In the genomic region with DNA sequence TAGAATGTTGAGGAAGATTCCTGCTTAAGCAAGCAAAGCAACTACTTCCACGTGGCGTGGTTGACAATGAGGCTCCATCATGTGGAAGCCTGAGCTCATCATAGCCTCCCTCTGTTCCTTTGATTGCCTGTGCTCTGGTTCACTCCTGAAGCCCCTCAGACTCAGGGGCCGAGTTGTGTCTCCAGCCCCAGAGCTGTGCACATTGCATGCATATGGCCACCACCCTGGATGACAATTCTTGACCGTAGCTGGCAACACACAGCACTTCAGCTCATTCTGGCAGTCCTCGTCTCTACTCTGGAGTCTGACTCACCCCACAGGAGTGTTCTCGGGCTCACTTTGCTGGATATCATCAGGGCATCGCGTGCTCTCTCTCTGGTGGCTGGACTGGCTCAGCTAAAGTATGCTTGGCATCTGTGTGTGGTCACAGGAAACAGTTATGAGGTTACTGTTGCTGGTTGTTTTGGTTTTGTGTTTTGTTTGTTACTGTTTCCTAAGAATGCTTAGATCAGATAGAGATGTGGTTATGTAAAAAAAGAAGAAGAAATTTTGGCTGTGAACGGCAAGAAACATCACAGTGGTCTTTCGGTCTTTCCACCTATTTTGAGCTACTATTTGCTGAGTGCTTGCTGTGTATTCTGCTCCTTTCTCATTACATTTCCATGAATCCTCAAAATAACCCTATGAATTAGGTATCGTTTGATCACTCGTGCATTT, we compare ENCODE assay signal across 10 cellular contexts. TPM values are rescaled to one million over a fixed set of nuclear protein-coding genes. Genes with fewer than 3 reads are reported as not detected.
A peak's percentile ranks its signal among the peaks of the same experiment; 100 is the strongest.
DNase-seq lines count a peak whose midpoint lies in the region; TF ChIP-seq lines count a peak whose summit lies in the region.
"Had no signal": no experiment of that assay in that cellular context is flagged by ENCODE, and none has a peak within 500 bp of the region (broad histone marks: within the 10 kb centered on the region; RNA-seq: fewer than 3 reads in every experiment).

No MANE protein-coding gene starts in this region.

- H3K4me1 ChIP-seq in BLaER1 (peaks cover 30% of the 10 kb centered on the region), mesodermal cell (ENCODE audit: control insufficient read depth, insufficient read depth, low read length, poor library complexity, severe bottlenecking) (peaks cover 51% of the 10 kb centered on the region), A673 (ENCODE audit: insufficient read depth, low read length, poor library complexity, severe bottlenecking) (no peaks in the 10 kb centered on the region)

- BruUV-seq in A673 (replicated peaks; lab: Mats Ljungman, UMichigan), result no TSS peak

- POLR2A ChIA-PET in A673 (lab: Charles Lee; ENCODE audit: low non-redundant PET), result no interaction called here

- H3K4me2 ChIP-seq in BLaER1, result peak overlapping the region; percentile 41

- intact Hi-C loops in A673 (cut with micrococcal nuclease; ENCODE audit: unreplicated experiment), result no loop called here

- H3K27me3 ChIP-seq in BLaER1 (no peaks in the 10 kb centered on the region), A673 (replicated peaks; ENCODE audit: insufficient read depth, low read depth, low read length, poor library complexity) (no peaks in the 10 kb centered on the region)

- no peak overlapping the region for H3K9ac ChIP-seq in BLaER1

- H3K36me3 ChIP-seq in BLaER1 (no peaks in the 10 kb centered on the region), mesodermal cell (ENCODE audit: control insufficient read depth, insufficient read depth, low read length) (no peaks in the 10 kb centered on the region), A673 (ENCODE audit: insufficient read depth, low read length, poor library complexity, severe bottlenecking) (no peaks in the 10 kb centered on the region)

- CTCF ChIA-PET in A673 (lab: Charles Lee), result no interaction called here

- no peak overlapping the region for H3K27ac ChIP-seq in BLaER1
- peak overlapping the region; percentile 92 for H3K27ac ChIP-seq in mesodermal cell (ENCODE audit: low read depth, low read length, severe bottlenecking)
- no peak overlapping the region for H3K27ac ChIP-seq in A673 (ENCODE audit: low read depth, low read length, poor library complexity, severe bottlenecking)

- TF ChIP-seq CTCF in choroid plexus epithelial cell (conservative IDR thresholded peaks at IDR 0.05; ENCODE audit: low read depth, low read length) (no peak), A673 (conservative IDR thresholded peaks at IDR 0.05; ENCODE audit: low read depth, low read length) (no peak)

- H3K9me3 ChIP-seq in BLaER1 (no peaks in the 10 kb centered on the region), mesodermal cell (ENCODE audit: control insufficient read depth, low read length) (no peaks in the 10 kb centered on the region), A673 (ENCODE audit: low read depth, low read length, poor library complexity, severe bottlenecking) (no peaks in the 10 kb centered on the region)

- H4K20me1 ChIP-seq in BLaER1, result no peaks in the 10 kb centered on the region

- 81 to 84% methylated on average over 10 to 12 of the region's 12 CpGs for WGBS in mesodermal cell (ENCODE audit: insufficient coverage in 2 of 2), 2 experiments

- DNase-seq in M059J (ENCODE audit: low read depth), result peak; percentile 100
- peak; percentile 99 for DNase-seq in choroid plexus epithelial cell (ENCODE audit: low read depth)
- DNase-seq in NCI-H526 treated with DMSO at 0.1 percent for 48 hours (lab: John Stamatoyannopoulos, UW), result no peak
- no peak for DNase-seq in effector CD8-positive, alpha-beta T cell (lab: John Stamatoyannopoulos, UW)
- no peak for DNase-seq in A673 (ENCODE audit: low spot score)
- DNase-seq in NCI-H2081 treated with DMSO at 0.1 percent for 48 hours (lab: John Stamatoyannopoulos, UW), result no peak
- DNase-seq: activated T-cell treated with anti-CD3 and anti-CD28 coated beads for 4 hours, NCI-H2171 treated with DMSO at 0.1 percent for 48 hours had no signal

- H3K4me3 ChIP-seq in BLaER1 (no peak overlapping the region), choroid plexus epithelial cell (ENCODE audit: low read depth, low read length) (no peak overlapping the region), mesodermal cell (ENCODE audit: extremely low read depth, insufficient read depth, low read length, poor library complexity, severe bottlenecking) (no peak overlapping the region), A673 (ENCODE audit: low read depth, low read length, poor library complexity, severe bottlenecking) (no peak overlapping the region)

RNA-seq across cellular contexts. Expression of a gene that starts 41.6 kb away (rescaled TPM):
- total RNA-seq in M059J (2014; rRNA removed; shearing (Covaris generic)), result 154 and 191 TPM in 2 replicates
- 54.9 TPM for polyA plus RNA-seq in mesodermal cell (2013, experiment 1 of 2)
- polyA plus RNA-seq in mesodermal cell (2013, experiment 2 of 2), result 56.0 TPM
- total RNA-seq in A673 (2021), result 61.6 and 61.9 TPM in 2 replicates

Comparison
In these comparisons a context has a peak if more than half of its experiments do, and no peak if none do; other contexts are left out.
1. DNase-seq: peak in M059J (single experiment) and choroid plexus epithelial cell (single experiment); none in NCI-H526 treated with DMSO at 0.1 percent for 48 hours (single experiment), effector CD8-positive, alpha-beta T cell (single experiment), A673 (single experiment) and NCI-H2081 treated with DMSO at 0.1 percent for 48 hours (single experiment).